Comparison of ENCODE assay signal across 14 cellular contexts in genomic region chr7:17040701-17041100, GRCh38.
A peak's percentile ranks its signal among the peaks of the same experiment; 100 is the strongest.
DNase-seq lines count a peak whose midpoint lies in the region; ATAC-seq and TF ChIP-seq lines count a peak whose summit lies in the region.
"Had no signal": no experiment of that assay in that cellular context is flagged by ENCODE, and none has a peak within 500 bp of the region (broad histone marks: within the 10 kb centered on the region; RNA-seq: fewer than 3 reads in every experiment).

No MANE protein-coding gene starts in this region.

- H3K9ac ChIP-seq in parathyroid adenoma, result no peak overlapping the region

- H3K36me3 ChIP-seq in parathyroid adenoma (ENCODE audit: control insufficient read depth, insufficient read depth, low read length), result no peaks in the 10 kb centered on the region
- no peaks in the 10 kb centered on the region for H3K36me3 ChIP-seq in sigmoid colon

- peaks cover 2 to 4% of the 10 kb centered on the region in 2 donors for H3K36me3 Mint-ChIP-seq in CD14-positive monocyte

- TF ChIP-seq CTCF in CD14-positive monocyte (IDR thresholded peaks at IDR 0.05) (no peak), parathyroid adenoma (IDR thresholded peaks at IDR 0.05) (no peak), sigmoid colon (IDR thresholded peaks at IDR 0.05) (no peak)

- TF ChIP-seq EP300 in sigmoid colon (IDR thresholded peaks at IDR 0.05), result no peak

- H3K4me3 Mint-ChIP-seq in CD14-positive monocyte, result no peak overlapping the region
- H3K4me3 Mint-ChIP-seq: activated naive CD8-positive, alpha-beta T cell treated with anti-CD3 and anti-CD28 coated beads, Interleukin-2, amount 50 U/mL, for 24 hours; activated T-helper 1 cell treated with anti-CD3 and anti-CD28 coated beads, Interleukin-12 subunit alpha, Interleukin-12 subunit beta, Interleukin-2, Interleukin-4 antibody, amounts not matched to agents 30 ng/mL and 10 ng/mL and 1 ng/mL, durations not matched to agents 14 hours and 24 hours and 36 hours had no signal

- H3K4me1 ChIP-seq in parathyroid adenoma (no peaks in the 10 kb centered on the region), sigmoid colon (peaks cover 0 to 13% (median 0%) of the 10 kb centered on the region in 4 donors)

- H3K4me3 ChIP-seq in parathyroid adenoma (ENCODE audit: low read depth, low read length) (no peak overlapping the region), sigmoid colon (no peak overlapping the region)

- no peak for ATAC-seq in left cardiac atrium
- ATAC-seq: activated naive CD8-positive, alpha-beta T cell treated with anti-CD3 and anti-CD28 coated beads, Interleukin-2, amount 50 U/mL, for 24 hours had no signal

- H3K27ac ChIP-seq in parathyroid adenoma (peak overlapping the region; percentile 24), sigmoid colon (no peak overlapping the region)

- no peaks in the 10 kb centered on the region for H3K27me3 ChIP-seq in parathyroid adenoma (ENCODE audit: control insufficient read depth, insufficient read depth, low read length)
- no peaks in the 10 kb centered on the region for H3K27me3 ChIP-seq in sigmoid colon

- no peaks in the 10 kb centered on the region for H3K79me2 ChIP-seq in parathyroid adenoma

- no peaks in the 10 kb centered on the region for H3K9me3 ChIP-seq in parathyroid adenoma (ENCODE audit: control insufficient read depth, low read length)
- no peaks in the 10 kb centered on the region for H3K9me3 ChIP-seq in sigmoid colon

- DNase-seq in CD14-positive monocyte (ENCODE audit: low spot score) (no peak), NCI-H226 (peak; percentile 46), dermis blood vessel endothelial cell (peak; percentile 51), A172 (ENCODE audit: low spot score) (no peak), sigmoid colon (no peak), left cardiac atrium (no peak)
- DNase-seq: activated CD4-positive, CD25-positive, alpha-beta regulatory T cell treated with anti-CD3 and anti-CD28 coated beads, Interleukin-2, amount 50 U/mL, for 72 hours; activated naive CD8-positive, alpha-beta T cell treated with anti-CD3 and anti-CD28 coated beads, Interleukin-2, amount 50 U/mL, for 24 hours; midbrain; NCI-H2081 treated with DMSO at 0.1 percent for 48 hours; NCI-H524 treated with DMSO at 0.1 percent for 48 hours; substantia nigra had no signal

- peaks cover 57% of the 10 kb centered on the region for H3K4me1 Mint-ChIP-seq in CD14-positive monocyte

- no peak overlapping the region for H2AFZ ChIP-seq in parathyroid adenoma

- peak overlapping the region; percentile 54 to 99 (median 94) for H3K27ac Mint-ChIP-seq in CD14-positive monocyte
- H3K27ac Mint-ChIP-seq: activated T-helper 1 cell treated with anti-CD3 and anti-CD28 coated beads, Interleukin-12 subunit alpha, Interleukin-12 subunit beta, Interleukin-2, Interleukin-4 antibody, amounts not matched to agents 30 ng/mL and 10 ng/mL and 1 ng/mL, durations not matched to agents 14 hours and 24 hours and 36 hours had no signal

- peaks cover 0 to 3% (median 0%) of the 10 kb centered on the region in 3 donors for H3K27me3 Mint-ChIP-seq in CD14-positive monocyte (ENCODE audit: low read depth in 3 of 3)

- peaks cover 0 to 7% (median 0%) of the 10 kb centered on the region in 7 donors for H3K9me3 Mint-ChIP-seq in CD14-positive monocyte
- H3K9me3 Mint-ChIP-seq: activated naive CD8-positive, alpha-beta T cell treated with anti-CD3 and anti-CD28 coated beads, Interleukin-2, amount 50 U/mL, for 24 hours; activated T-helper 1 cell treated with anti-CD3 and anti-CD28 coated beads, Interleukin-12 subunit alpha, Interleukin-12 subunit beta, Interleukin-2, Interleukin-4 antibody, amounts not matched to agents 30 ng/mL and 10 ng/mL and 1 ng/mL, durations not matched to agents 14 hours and 24 hours and 36 hours had no signal

- TF ChIP-seq POLR2A in sigmoid colon (IDR thresholded peaks at IDR 0.05), result no peak

- H3K4me2 ChIP-seq in parathyroid adenoma (ENCODE audit: low read length), result no peak overlapping the region

- intact Hi-C loops in CD14-positive monocyte (cut with micrococcal nuclease) (loop anchor here in 1 of 2 donors (10.0 kb wide), 1 partner anchor 114 kb away; no protein-coding TSS in a partner anchor), sigmoid colon (cut with DNase I) (no loop called here), left cardiac atrium (cut with DNase I) (no loop called here)

- WGBS in sigmoid colon, 2 donors, result 63 to 72% methylated on average over 4 of the region's 4 CpGs

Comparison
In these comparisons a context has a peak if more than half of its experiments do, and no peak if none do; other contexts are left out.
1. DNase-seq: peak in NCI-H226 (single experiment) and dermis blood vessel endothelial cell (single experiment); none in CD14-positive monocyte (single experiment), A172 (single experiment), sigmoid colon (single experiment) and left cardiac atrium (single experiment).